ENCODE assay signal across 1 cellular context in genomic region chr3:65633018-65633417, GRCh38.
TF ChIP-seq lines count a peak whose summit lies in the region.

No MANE protein-coding gene starts in this region.

TF ChIP-seq in HEK293, 187 proteins besides CTCF, POLR2A, EP300 and RAD21 (continued from another document and continues in another):
- TF ChIP-seq ZNF518A (tag by site-specific recombination; conservative IDR thresholded peaks at IDR 0.05; ENCODE audit: low read depth) (no peak), ZNF398 (tag by site-specific recombination; IDR thresholded peaks at IDR 0.05) (no peak), MEIS1 (CRISPR knock-in tag; IDR thresholded peaks at IDR 0.05; ENCODE audit: borderline replicate concordance) (no peak), ZNF426 (tag by site-specific recombination; IDR thresholded peaks at IDR 0.05) (no peak), ZNF391 (tag by site-specific recombination; IDR thresholded peaks at IDR 0.05; ENCODE audit: borderline replicate concordance, low read depth) (no peak), ZNF843 (tag by site-specific recombination; IDR thresholded peaks at IDR 0.05) (peak; percentile 73), BCL11B (tag by site-specific recombination; IDR thresholded peaks at IDR 0.05; ENCODE audit: low read depth) (0 out of 2 replicates have a peak, but pooled peaks have one; percentile 40), GLIS1 (tag by site-specific recombination; IDR thresholded peaks at IDR 0.05) (peak; percentile 58; the same call in 1 of the 2 replicates), OSR2 (tag by site-specific recombination; IDR thresholded peaks at IDR 0.05) (peak; percentile 73), ZNF707 (tag by site-specific recombination; IDR thresholded peaks at IDR 0.05) (no peak), ZBTB21 (tag by site-specific recombination; IDR thresholded peaks at IDR 0.05) (peak; percentile 19; the same call in 1 of the 2 replicates), ZBTB26 (tag by site-specific recombination; optimal IDR thresholded peaks at IDR 0.05) (no peak), HIC1 (tag by site-specific recombination; IDR thresholded peaks at IDR 0.05) (0 out of 2 replicates have a peak, but pooled peaks have one; percentile 23), ZNF169 (tag by site-specific recombination; IDR thresholded peaks at IDR 0.05) (no peak), ZNF561 (tag by site-specific recombination; IDR thresholded peaks at IDR 0.05; ENCODE audit: borderline replicate concordance) (peak; percentile 69; the same call in 1 of the 2 replicates), IKZF3 (tag by site-specific recombination; IDR thresholded peaks at IDR 0.05) (peak; percentile 55; the same call in 1 of the 2 replicates), TCF7L2 (IDR thresholded peaks at IDR 0.05; ENCODE audit: borderline replicate concordance, low read depth, low read length) (no peak; the same call in 1 of the 2 replicates), ZNF146 (tag by site-specific recombination; IDR thresholded peaks at IDR 0.05) (no peak), ZNF596 (tag by site-specific recombination; IDR thresholded peaks at IDR 0.05) (peak; percentile 61; the same call in 1 of the 2 replicates), ZNF549 (tag by site-specific recombination; IDR thresholded peaks at IDR 0.05) (no peak), PRDM10 (tag by site-specific recombination; IDR thresholded peaks at IDR 0.05) (peak; percentile 78), ZBTB49 (tag by site-specific recombination; IDR thresholded peaks at IDR 0.05; ENCODE audit: low read depth) (no peak), FEZF1 (tag by site-specific recombination; IDR thresholded peaks at IDR 0.05) (peak; percentile 92), ZNF341 (tag by site-specific recombination; IDR thresholded peaks at IDR 0.05; ENCODE audit: low read depth) (no peak), ZNF555 (tag by site-specific recombination; conservative IDR thresholded peaks at IDR 0.05) (no peak), ZNF423 (tag by site-specific recombination; IDR thresholded peaks at IDR 0.05) (0 out of 2 replicates have a peak, but pooled peaks have one; percentile 29), ZNF610 (tag by site-specific recombination; IDR thresholded peaks at IDR 0.05; ENCODE audit: borderline replicate concordance) (no peak), ZBTB1 (tag by site-specific recombination; IDR thresholded peaks at IDR 0.05) (no peak), KLF7 (tag by site-specific recombination; IDR thresholded peaks at IDR 0.05; ENCODE audit: borderline replicate concordance) (no peak), ZNF221 (tag by site-specific recombination; IDR thresholded peaks at IDR 0.05; ENCODE audit: borderline replicate concordance) (no peak), ZNF24 (tag by site-specific recombination; IDR thresholded peaks at IDR 0.05) (peak; percentile 32; the same call in 1 of the 2 replicates), ZNF2 (tag by site-specific recombination; IDR thresholded peaks at IDR 0.05) (no peak), ZNF18 (tag by site-specific recombination; IDR thresholded peaks at IDR 0.05) (peak; percentile 62; the same call in 1 of the 2 replicates), ZIC2 (tag by site-specific recombination; IDR thresholded peaks at IDR 0.05) (peak; percentile 97), PRDM4 (tag by site-specific recombination; IDR thresholded peaks at IDR 0.05) (peak; percentile 63), ZNF830 (tag by site-specific recombination; IDR thresholded peaks at IDR 0.05; ENCODE audit: low read depth) (no peak), ZNF580 (tag by site-specific recombination; IDR thresholded peaks at IDR 0.05) (0 out of 2 replicates have a peak, but pooled peaks have one; percentile 19), ZNF350 (tag by site-specific recombination; IDR thresholded peaks at IDR 0.05) (no peak)
